Comparison of ENCODE assay signal across 8 cellular contexts in the genomic region with DNA sequence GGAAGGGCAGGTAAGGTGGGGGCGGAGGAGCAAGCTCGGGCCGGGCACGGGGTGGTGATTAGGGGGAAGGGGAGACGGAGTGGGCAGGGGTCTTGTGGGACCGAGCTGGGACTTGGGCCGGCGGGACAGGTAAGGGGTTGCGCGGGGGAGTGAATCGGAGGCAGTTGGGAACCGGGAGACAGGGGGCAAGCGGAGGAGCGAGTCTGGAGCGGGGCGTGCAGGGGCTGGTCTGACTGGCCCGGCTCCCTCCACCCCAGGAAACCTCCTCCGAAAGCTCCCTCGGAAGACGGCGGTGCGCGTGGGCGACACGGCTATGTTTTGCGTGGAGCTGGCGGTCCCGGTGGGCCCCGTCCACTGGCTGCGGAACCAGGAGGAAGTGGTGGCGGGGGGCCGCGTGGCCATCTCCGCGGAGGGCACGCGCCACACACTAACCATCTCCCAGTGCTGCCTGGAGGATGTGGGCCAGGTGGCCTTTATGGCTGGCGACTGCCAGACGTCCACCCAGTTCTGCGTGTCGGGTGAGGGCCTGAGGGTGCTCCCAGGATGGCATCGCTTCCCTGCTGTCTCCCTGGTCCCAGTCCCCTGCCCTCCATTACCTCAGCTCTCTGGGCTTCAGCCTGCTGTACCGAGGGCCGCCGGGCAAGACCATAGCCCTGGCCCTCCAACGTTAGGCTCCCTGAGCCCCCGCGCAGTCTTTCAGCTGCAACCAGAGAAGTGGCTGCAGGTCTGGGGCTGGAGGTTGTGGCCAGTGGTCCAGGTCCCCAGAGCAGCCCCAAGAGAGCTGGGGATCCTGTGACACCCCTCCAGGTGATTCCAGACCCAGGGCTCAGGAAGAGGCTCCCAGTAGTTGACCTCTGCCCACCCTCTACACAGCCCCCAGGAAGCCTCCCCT. TPM values are rescaled to one million over a fixed set of nuclear protein-coding genes. Genes with fewer than 3 reads are reported as not detected.
DNase-seq lines count a peak whose midpoint lies in the region; ATAC-seq lines count a peak whose summit lies in the region.

No MANE protein-coding gene starts in this region.

- H3K4me1 Mint-ChIP-seq in stimulated activated naive CD8-positive, alpha-beta T cell treated with anti-CD3 and anti-CD28 coated beads, Interleukin-15, Interleukin-2, amounts not matched to agents 100 ng/mL and 50 ng/mL, for 24 hours (ENCODE audit: low read depth) = no peaks in the 10 kb centered on the region

- H3K4me3 Mint-ChIP-seq in stimulated activated naive CD8-positive, alpha-beta T cell treated with anti-CD3 and anti-CD28 coated beads, Interleukin-15, Interleukin-2, amounts not matched to agents 100 ng/mL and 50 ng/mL, for 24 hours = peak overlapping the region; percentile 63

- H3K36me3 Mint-ChIP-seq in stimulated activated naive CD8-positive, alpha-beta T cell treated with anti-CD3 and anti-CD28 coated beads, Interleukin-15, Interleukin-2, amounts not matched to agents 100 ng/mL and 50 ng/mL, for 24 hours (ENCODE audit: low read depth) = no peaks in the 10 kb centered on the region

- H3K27me3 Mint-ChIP-seq in stimulated activated naive CD8-positive, alpha-beta T cell treated with anti-CD3 and anti-CD28 coated beads, Interleukin-15, Interleukin-2, amounts not matched to agents 100 ng/mL and 50 ng/mL, for 24 hours = no peaks in the 10 kb centered on the region

- DNase-seq in stimulated activated naive CD8-positive, alpha-beta T cell treated with anti-CD3 and anti-CD28 coated beads, Interleukin-15, Interleukin-2, amounts not matched to agents 100 U/mL and 50 U/mL, for 24 hours = no peak
- DNase-seq in caudate nucleus (lab: John Stamatoyannopoulos, UW) (no peak), mesenteric fat pad (ENCODE audit: low spot score) (peak; percentile 84), NCI-H526 treated with DMSO at 0.1 percent for 48 hours (lab: John Stamatoyannopoulos, UW) (no peak), GM19240 (ENCODE audit: insufficient read length, low spot score) (no peak), DMS79 treated with DMSO at 0.1 percent for 48 hours (lab: John Stamatoyannopoulos, UW) (no peak), H4 (ENCODE audit: low spot score) (no peak)

- no peak overlapping the region for H3K27ac Mint-ChIP-seq in stimulated activated naive CD8-positive, alpha-beta T cell treated with anti-CD3 and anti-CD28 coated beads, Interleukin-15, Interleukin-2, amounts not matched to agents 100 ng/mL and 50 ng/mL, for 24 hours

- no peaks in the 10 kb centered on the region for H3K9me3 Mint-ChIP-seq in stimulated activated naive CD8-positive, alpha-beta T cell treated with anti-CD3 and anti-CD28 coated beads, Interleukin-15, Interleukin-2, amounts not matched to agents 100 ng/mL and 50 ng/mL, for 24 hours

- ATAC-seq in stimulated activated naive CD8-positive, alpha-beta T cell treated with anti-CD3 and anti-CD28 coated beads, Interleukin-15, Interleukin-2, amounts not matched to agents 100 U/mL and 50 U/mL, for 24 hours = no peak

- H3K27ac ChIP-seq in caudate nucleus (ENCODE audit: low read depth, low read length) = peak overlapping the region; percentile 36

RNA-seq across cellular contexts. Expression of gene OBSCN, which starts 6.3 kb away (rescaled TPM):
- 3.7 TPM for total RNA-seq in mesenteric fat pad
- total RNA-seq in H4 (2014; rRNA removed; shearing (Covaris generic)) = 1.1 and 2.4 TPM in 2 replicates

RNA-seq across cellular contexts. Expression of gene IBA57, which starts 48.6 kb away (rescaled TPM):
- 7.5 TPM for total RNA-seq in mesenteric fat pad
- total RNA-seq in H4 (2014; rRNA removed; shearing (Covaris generic)) = 0.74 and 1.8 TPM in 2 replicates
